Comparison of ENCODE assay signal across 26 cellular contexts in the genomic region with DNA sequence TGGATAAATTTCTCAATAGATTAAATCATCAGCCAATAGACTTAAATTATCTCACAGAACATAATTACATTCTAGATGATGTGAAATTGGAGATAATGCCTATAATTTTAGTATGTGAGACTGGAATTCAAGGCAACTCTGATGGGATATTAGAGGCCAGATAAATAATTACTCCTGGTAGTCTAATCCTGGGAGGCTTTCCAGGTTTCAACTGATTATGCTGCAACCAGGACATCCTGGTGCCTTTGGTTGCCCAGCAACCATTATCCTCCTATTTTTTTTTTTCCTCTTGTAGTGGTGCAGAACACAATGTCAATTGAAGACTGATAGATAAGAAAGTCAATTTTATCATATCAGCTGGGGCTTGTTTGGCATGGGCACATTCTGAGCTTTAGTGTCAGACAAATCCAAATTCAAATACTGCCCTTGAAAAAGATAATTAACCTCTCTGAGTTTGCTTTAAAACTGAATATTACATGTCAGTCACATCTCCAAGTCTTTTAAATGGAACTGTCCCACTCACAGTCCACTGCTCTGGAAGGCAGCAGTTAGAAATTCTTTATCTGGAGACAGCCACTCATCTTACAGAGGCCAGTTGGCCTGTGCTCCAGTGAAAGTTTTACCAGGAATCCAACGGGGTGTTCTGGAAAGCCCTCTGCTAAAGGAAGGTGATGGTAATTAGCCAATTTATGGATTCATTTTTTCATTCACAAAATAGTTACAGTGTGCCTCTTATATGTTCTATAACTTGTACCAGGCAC.
A peak's percentile ranks its signal among the peaks of the same experiment; 100 is the strongest.
DNase-seq lines count a peak whose midpoint lies in the region; ATAC-seq, FAIRE-seq and TF ChIP-seq lines count a peak whose summit lies in the region.
"Had no signal": no experiment of that assay in that cellular context is flagged by ENCODE, and none has a peak within 500 bp of the region (broad histone marks: within the 10 kb centered on the region; RNA-seq: fewer than 3 reads in every experiment).

No MANE protein-coding gene starts in this region.

- no peak for TF ChIP-seq POLR2A in heart left ventricle (IDR thresholded peaks at IDR 0.05)

- H3K4me1 ChIP-seq in SK-N-SH (ENCODE audit: control insufficient read depth in 1 of 2, insufficient read depth in 2 of 2, low read depth in 1 of 2, low read length in 1 of 2) (peaks cover 0 to 17% of the 10 kb centered on the region in 2 experiments; a peak in 2 of 4 replicates), heart left ventricle (peaks cover 0 to 18% (median 0%) of the 10 kb centered on the region in 12 donors)
- H3K4me1 ChIP-seq: right lobe of liver, testis had no signal

- DNase-seq in Ammon's horn (ENCODE audit: low spot score), result peak; percentile 33
- DNase-seq in D721Med (ENCODE audit: insufficient read length, low spot score), result peak; percentile 33
- peak; percentile 59 for DNase-seq in SK-N-SH
- peak in 1 of 5 donors; percentile 29 for DNase-seq in heart left ventricle
- DNase-seq in NCI-H526 (lab: John Stamatoyannopoulos, UW), result no peak
- DNase-seq: activated CD4-positive, alpha-beta memory T cell treated with anti-CD3 and anti-CD28 coated beads for 36 hours; activated CD4-positive, CD25-positive, alpha-beta regulatory T cell; activated effector memory CD4-positive, alpha-beta T cell treated with anti-CD3 and anti-CD28 coated beads, Interleukin-2, amount 50 U/mL, for 16 hours; activated naive CD8-positive, alpha-beta T cell treated with anti-CD3 and anti-CD28 coated beads, Interleukin-2, amount 10 ng/mL, durations not matched to agents 7 days and 5 days; DND-41; effector CD4-positive, alpha-beta T cell; foreskin melanocyte; GOT3; naive B cell; NCI-H1417 treated with DMSO at 0.1 percent for 48 hours; NCI-H2171 treated with DMSO at 0.1 percent for 48 hours; occipital lobe; right lobe of liver; stimulated activated CD4-positive, alpha-beta T cell treated with anti-CD3 and anti-CD28 coated beads, Interleukin-4, amount 100 ng/mL, for 4 hours; stimulated activated naive CD4-positive, alpha-beta T cell; T-helper 9 cell; testis had no signal

- H2AFZ ChIP-seq in SK-N-SH (ENCODE audit: low read depth), result no peak overlapping the region
- H2AFZ ChIP-seq: hepatocyte had no signal

- 19% methylated on average over 1 of the region's 1 CpG for WGBS in SK-N-SH (ENCODE audit: low lambda C conversion rate)
- WGBS in heart left ventricle, 4 donors, result 15 to 24% (median 22%) methylated on average over 1 of the region's 1 CpG

- H3K27ac ChIP-seq in SK-N-SH (ENCODE audit: low read depth in 2 of 2, low read length in 1 of 2), result peak overlapping the region in 1 of 2 experiments; percentile 67; a peak in 2 of 4 replicates
- H3K27ac ChIP-seq in heart left ventricle, result peak overlapping the region in 6 of 12 donors; percentile 14 to 67 (median 30)
- H3K27ac ChIP-seq: hepatocyte, right lobe of liver, testis had no signal

- ATAC-seq in heart left ventricle (peak; percentile 78 to 95 (median 94)), HG03469 (IDR thresholded peaks at IDR 0.05; ENCODE audit: unreplicated experiment) (no peak)
- ATAC-seq in activated CD4-positive, CD25-positive, alpha-beta regulatory T cell treated with anti-CD3 and anti-CD28 coated beads, Interleukin-2, amount 50 U/mL, for 24 hours, result no peak

- no peak overlapping the region for H3K4me2 ChIP-seq in SK-N-SH
- H3K4me2 ChIP-seq: hepatocyte had no signal

- H3K36me3 ChIP-seq in SK-N-SH (replicated peaks in 1 of 2; ENCODE audit: control insufficient read depth in 1 of 2, insufficient read depth in 2 of 2, low read length in 1 of 2), result no peaks in the 10 kb centered on the region
- H3K36me3 ChIP-seq in heart left ventricle, result no peaks in the 10 kb centered on the region
- H3K36me3 ChIP-seq: right lobe of liver had no signal

- POLR2A ChIA-PET in SK-N-SH (lab: Yijun Ruan, JAX), result no interaction called here

- H3K79me2 ChIP-seq in SK-N-SH (ENCODE audit: insufficient read depth), result no peaks in the 10 kb centered on the region
- H3K79me2 ChIP-seq: hepatocyte had no signal

- intact Hi-C loops in heart left ventricle (cut with DNase I), result loop anchor here in 2 of 10 donors (5.0 to 10.0 kb wide), 2 partner anchors 34 to 93 kb away; partner anchors contain the start of gene GUCY1A1 (in 1 of the 2)

- TF ChIP-seq EP300 in SK-N-SH (IDR thresholded peaks at IDR 0.05; ENCODE audit: borderline replicate concordance in 1 of 2, low read depth in 1 of 2, low read length in 1 of 2), result no peak; a peak in 1 of 4 replicates

- peak; percentile 8; the same call in 1 of the 2 replicates for TF ChIP-seq RAD21 in SK-N-SH (IDR thresholded peaks at IDR 0.05; ENCODE audit: low read length)

- H3K9ac ChIP-seq in SK-N-SH, result no peak overlapping the region

- H3K9me3 ChIP-seq in SK-N-SH (no peaks in the 10 kb centered on the region), heart left ventricle (peaks cover 0 to 6% (median 0%) of the 10 kb centered on the region in 12 donors)
- H3K9me3 ChIP-seq: right lobe of liver, testis had no signal

- H3K4me3 ChIP-seq in SK-N-SH (ENCODE audit: low read depth in 2 of 2, low read length in 1 of 2) (no peak overlapping the region), heart left ventricle (no peak overlapping the region)
- H3K4me3 ChIP-seq: hepatocyte, right lobe of liver, testis had no signal

- H3K27me3 ChIP-seq in SK-N-SH (ENCODE audit: insufficient read depth), result no peaks in the 10 kb centered on the region
- H3K27me3 ChIP-seq in heart left ventricle, result no peaks in the 10 kb centered on the region
- H3K27me3 ChIP-seq: hepatocyte, right lobe of liver, testis had no signal

- peak; percentile 87 for FAIRE-seq in D721Med (lab: Jason Lieb, UNC)
- FAIRE-seq: urothelium cell line had no signal

- TF ChIP-seq CTCF in D721Med (IDR thresholded peaks at IDR 0.05; ENCODE audit: insufficient read depth, missing control alignments), result no peak
- no peak for TF ChIP-seq CTCF in SK-N-SH (IDR thresholded peaks at IDR 0.05)
- TF ChIP-seq CTCF in heart left ventricle (IDR thresholded peaks at IDR 0.05), result no peak

- no peaks in the 10 kb centered on the region for H3F3A ChIP-seq in SK-N-SH (replicated peaks; ENCODE audit: insufficient read depth)

- no peaks in the 10 kb centered on the region for H4K20me1 ChIP-seq in SK-N-SH (ENCODE audit: insufficient read depth)

- CTCF ChIA-PET in SK-N-SH (lab: Yijun Ruan, JAX), result interaction anchor here (1.2 to 1.3 kb wide), 2 partner anchors 11 to 20 kb away, joined by 3 read pairs; no protein-coding TSS in a partner anchor

- no peaks in the 10 kb centered on the region for H3K9me2 ChIP-seq in SK-N-SH

TF ChIP-seq in SK-N-SH, 30 proteins besides CTCF, POLR2A, EP300 and RAD21:
- TF ChIP-seq GATA2 (CRISPR knock-in tag; IDR thresholded peaks at IDR 0.05) (peak; percentile 14; the same call in 1 of the 2 replicates), RFX5 (IDR thresholded peaks at IDR 0.05; ENCODE audit: low read length) (no peak), NRF1 (IDR thresholded peaks at IDR 0.05; ENCODE audit: low read depth, low read length) (no peak), RCOR1 (IDR thresholded peaks at IDR 0.05; ENCODE audit: low read length) (peak; percentile 42; the same call in 1 of the 2 replicates), MXI1 (IDR thresholded peaks at IDR 0.05; ENCODE audit: low read depth, low read length) (peak; percentile 18; the same call in 1 of the 2 replicates), MEF2A (IDR thresholded peaks at IDR 0.05; ENCODE audit: borderline replicate concordance, low read depth) (no peak)

Comparison
In these comparisons a context has a peak if more than half of its experiments do, and no peak if none do; other contexts are left out.
1. DNase-seq: peak in Ammon's horn (single experiment), D721Med (single experiment) and SK-N-SH (single experiment); none in NCI-H526 (0 of 2).
2. ATAC-seq: peak in heart left ventricle (4 of 4); none in HG03469 (single experiment) and activated CD4-positive, CD25-positive, alpha-beta regulatory T cell treated with anti-CD3 and anti-CD28 coated beads, Interleukin-2, amount 50 U/mL, for 24 hours (0 of 2).